17 cellular contexts compared by ENCODE assay signal in genomic region chr6:151070666-151071065, GRCh38.
A peak's percentile ranks its signal among the peaks of the same experiment; 100 is the strongest.
DNase-seq lines count a peak whose midpoint lies in the region; ATAC-seq, FAIRE-seq and TF ChIP-seq lines count a peak whose summit lies in the region.
"Had no signal": no experiment of that assay in that cellular context is flagged by ENCODE, and none has a peak within 500 bp of the region (broad histone marks: within the 10 kb centered on the region; RNA-seq: fewer than 3 reads in every experiment).

No MANE protein-coding gene starts in this region.

- TF ChIP-seq CTCF in esophagus squamous epithelium (IDR thresholded peaks at IDR 0.05) (no peak), mesothelial cell of epicardium (IDR thresholded peaks at IDR 0.05; ENCODE audit: unreplicated experiment) (no peak), uterus (IDR thresholded peaks at IDR 0.05) (no peak)

- ATAC-seq in Right ventricle myocardium superior (ENCODE audit: poor library complexity) (peak; percentile 11), left ventricle myocardium superior (no peak)
- ATAC-seq: K562 had no signal

- H3K4me1 ChIP-seq in esophagus squamous epithelium (peaks cover 0 to 46% (median 17%) of the 10 kb centered on the region in 3 donors), uterus (no peaks in the 10 kb centered on the region)

- DNase-seq in Right ventricle myocardium superior (no peak), left ventricle myocardium superior (no peak), esophagus squamous epithelium (lab: John Stamatoyannopoulos, UW) (no peak), mesothelial cell of epicardium (ENCODE audit: low spot score in 2 of 2, unreplicated experiment in 2 of 2) (no peak), uterus (no peak), GM19239 (ENCODE audit: insufficient read length, low spot score) (no peak), NCI-H1436 (lab: John Stamatoyannopoulos, UW) (no peak), T-helper 1 cell (no peak)
- DNase-seq: activated gamma-delta T cell, AML-193, GDM1, GOT3, NCI-H345, pancreas, SIG-M5 had no signal

- no peak for FAIRE-seq in GM19239 (lab: Jason Lieb, UNC)
- FAIRE-seq: K562, pancreas had no signal

- no peak for TF ChIP-seq POLR2A in esophagus squamous epithelium (IDR thresholded peaks at IDR 0.05)
- TF ChIP-seq POLR2A in uterus (IDR thresholded peaks at IDR 0.05): no peak

- intact Hi-C loops in Right ventricle myocardium superior (cut with DNase I): no loop called here
- intact Hi-C loops in left ventricle myocardium superior (cut with micrococcal nuclease): no loop called here
- intact Hi-C loops in esophagus squamous epithelium (cut with DNase I): no loop called here
- intact Hi-C loops in uterus (cut with DNase I; ENCODE audit: low total_unique reads): no loop called here

- WGBS in esophagus squamous epithelium, 2 donors: 63 to 68% methylated on average over 2 of the region's 2 CpGs

- H3K9me3 Mint-ChIP-seq in mesothelial cell of epicardium: peaks cover 14% of the 10 kb centered on the region

- peaks cover 51% of the 10 kb centered on the region for H3K4me1 Mint-ChIP-seq in mesothelial cell of epicardium

- no peaks in the 10 kb centered on the region for H3K27me3 Mint-ChIP-seq in mesothelial cell of epicardium (ENCODE audit: low read depth)

- H3K27me3 ChIP-seq in esophagus squamous epithelium: no peaks in the 10 kb centered on the region
- no peaks in the 10 kb centered on the region for H3K27me3 ChIP-seq in uterus
- H3K27me3 ChIP-seq: pancreas, vagina had no signal

- no peaks in the 10 kb centered on the region for H3K9me3 ChIP-seq in esophagus squamous epithelium
- H3K9me3 ChIP-seq in uterus: no peaks in the 10 kb centered on the region
- H3K9me3 ChIP-seq: pancreas, vagina had no signal

- H3K4me3 ChIP-seq in esophagus squamous epithelium (peak overlapping the region in 2 of 4 donors; percentile 16 to 45), uterus (peak overlapping the region; percentile 18 to 23)
- H3K4me3 ChIP-seq: K562, pancreas had no signal

- H3K4me3 Mint-ChIP-seq in mesothelial cell of epicardium: peak overlapping the region; percentile 3

- H3K27ac ChIP-seq in esophagus squamous epithelium (peak overlapping the region in 3 of 4 donors; percentile 59 to 84 (median 79)), uterus (peak overlapping the region; percentile 73 to 89)
- H3K27ac ChIP-seq: vagina had no signal

- H3K36me3 ChIP-seq in esophagus squamous epithelium (no peaks in the 10 kb centered on the region), uterus (no peaks in the 10 kb centered on the region)
- H3K36me3 ChIP-seq: pancreas, vagina had no signal

- peak overlapping the region; percentile 82 for H3K27ac Mint-ChIP-seq in mesothelial cell of epicardium

- peaks cover 20% of the 10 kb centered on the region for H3K36me3 Mint-ChIP-seq in mesothelial cell of epicardium
